1 cellular context compared by ENCODE assay signal in the genomic region with DNA sequence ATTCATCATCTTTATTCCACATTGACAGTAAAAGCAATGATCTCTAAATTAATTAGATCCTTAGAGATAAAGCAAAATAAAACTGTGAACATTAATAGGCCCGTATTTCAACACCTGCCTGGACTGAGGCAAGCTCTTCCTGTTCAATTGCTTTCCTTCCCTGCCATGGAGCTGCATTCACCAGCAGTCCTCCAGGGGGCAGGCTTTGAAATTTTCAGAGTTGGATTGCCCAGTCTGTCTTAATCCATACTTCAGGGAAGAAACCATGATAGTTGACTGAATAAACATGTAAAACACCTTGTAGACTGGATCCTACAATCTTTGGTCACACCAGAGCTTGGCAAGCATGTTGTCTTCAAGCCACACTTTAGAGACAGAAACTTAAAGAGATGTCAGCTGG.
TF ChIP-seq lines count a peak whose summit lies in the region.

No MANE protein-coding gene starts in this region.

TF ChIP-seq in H1, 55 proteins besides CTCF, POLR2A, EP300 and RAD21:
- TF ChIP-seq CHD7 (IDR thresholded peaks at IDR 0.05; ENCODE audit: insufficient replicate concordance, low read length), result no peak
